8 cellular contexts compared by ENCODE assay signal in the genomic region with DNA sequence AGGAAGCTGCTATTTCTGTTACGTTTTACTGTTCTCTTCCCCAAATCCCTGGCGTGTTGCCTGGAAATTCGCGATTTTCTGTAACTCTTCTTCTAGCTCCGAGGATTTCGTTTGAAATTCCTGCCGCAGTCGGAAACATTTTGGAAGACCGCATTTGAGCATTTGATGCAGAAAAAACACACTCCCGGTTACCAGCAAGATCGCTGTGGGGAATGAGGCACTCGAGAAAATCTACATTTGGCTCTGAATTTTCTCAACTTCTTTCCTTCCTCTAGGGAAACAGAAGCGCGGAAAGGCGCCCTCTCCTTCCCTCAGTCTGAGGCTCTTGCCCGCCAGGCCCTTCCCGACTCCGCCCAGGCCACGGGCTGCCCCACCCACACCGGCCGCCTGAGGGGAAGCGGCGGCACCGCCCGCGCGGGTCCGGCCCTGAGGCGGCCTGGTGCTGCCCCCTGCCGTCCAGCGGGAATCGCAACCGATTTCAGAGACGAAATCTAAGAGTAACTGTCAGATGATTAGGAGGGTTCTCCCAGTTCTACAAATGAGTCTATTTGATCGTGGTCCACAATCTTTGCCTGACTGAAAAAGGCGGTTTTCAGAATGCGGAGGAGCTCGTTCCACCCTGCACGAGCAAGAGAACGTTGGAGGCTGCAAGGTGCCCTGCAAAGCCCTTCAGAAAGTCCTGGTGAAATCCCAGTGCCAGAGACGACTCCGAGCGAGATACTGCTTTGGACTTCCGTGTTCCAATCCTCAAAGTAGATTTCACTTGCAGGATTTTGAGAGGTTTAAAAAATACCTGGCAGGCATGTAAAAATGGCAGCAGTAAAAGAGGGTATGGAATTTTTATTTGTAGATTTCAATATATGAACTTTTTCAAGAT. TPM values are rescaled to one million over a fixed set of nuclear protein-coding genes. Genes with fewer than 3 reads are reported as not detected.
A peak's percentile ranks its signal among the peaks of the same experiment; 100 is the strongest.
DNase-seq lines count a peak whose midpoint lies in the region; ATAC-seq and TF ChIP-seq lines count a peak whose summit lies in the region.

No MANE protein-coding gene starts in this region.

- H3K4me1 ChIP-seq in psoas muscle (peaks cover 2% of the 10 kb centered on the region), urinary bladder (ENCODE audit: insufficient read depth) (no peaks in the 10 kb centered on the region)

- peaks cover 6% of the 10 kb centered on the region for H3K4me1 Mint-ChIP-seq in T-helper 1 cell treated with Interleukin-12 subunit alpha and Interleukin-12 subunit beta and Interleukin-4 antibody, amounts not matched to agents 30 μg/mL and 1 μg/mL, for 36 hours (ENCODE audit: low read depth)

- peaks cover 30% of the 10 kb centered on the region for H3K27me3 Mint-ChIP-seq in T-helper 1 cell treated with Interleukin-12 subunit alpha and Interleukin-12 subunit beta and Interleukin-4 antibody, amounts not matched to agents 30 μg/mL and 1 μg/mL, for 36 hours (ENCODE audit: low read depth)

- DNase-seq in NCI-H1105 (lab: John Stamatoyannopoulos, UW) (peak; percentile 97), amygdala (lab: John Stamatoyannopoulos, UW) (peak in 54 of 56 donors; percentile 34 to 93 (median 77)), left ventricle myocardium superior (peak; percentile 97), psoas muscle (peak; percentile 95 to 96)

- peak overlapping the region; percentile 71 for H3K4me3 ChIP-seq in psoas muscle
- peak overlapping the region; percentile 27 for H3K4me3 ChIP-seq in urinary bladder (ENCODE audit: low read depth, low read length)

- peak overlapping the region; percentile 82 for H3K4me3 Mint-ChIP-seq in T-helper 1 cell treated with Interleukin-12 subunit alpha and Interleukin-12 subunit beta and Interleukin-4 antibody, amounts not matched to agents 30 μg/mL and 1 μg/mL, for 36 hours

- no peaks in the 10 kb centered on the region for H3K9me3 ChIP-seq in psoas muscle

- H3K36me3 ChIP-seq in psoas muscle (ENCODE audit: insufficient read depth in 1 of 2, low read depth in 1 of 2): no peaks in the 10 kb centered on the region
- H3K36me3 ChIP-seq in urinary bladder (ENCODE audit: insufficient read depth): no peaks in the 10 kb centered on the region

- no peak overlapping the region for H3K27ac Mint-ChIP-seq in T-helper 1 cell treated with Interleukin-12 subunit alpha and Interleukin-12 subunit beta and Interleukin-4 antibody, amounts not matched to agents 30 μg/mL and 1 μg/mL, for 36 hours

- ATAC-seq in HG02642 (IDR thresholded peaks at IDR 0.05; ENCODE audit: poor library complexity, unreplicated experiment): peak; percentile 100
- ATAC-seq in left ventricle myocardium superior: peak; percentile 100
- ATAC-seq in psoas muscle: peak; percentile 100

- TF ChIP-seq CTCF in GM12873 (IDR thresholded peaks at IDR 0.05; ENCODE audit: insufficient read depth, low read depth, low read length, missing control alignments): peak; percentile 91
- peak; percentile 93 for TF ChIP-seq CTCF in psoas muscle (IDR thresholded peaks at IDR 0.05)

- H3K27ac ChIP-seq in psoas muscle (peak overlapping the region; percentile 52), urinary bladder (ENCODE audit: low read depth) (no peak overlapping the region)

- no peaks in the 10 kb centered on the region for H3K9me3 Mint-ChIP-seq in T-helper 1 cell treated with Interleukin-12 subunit alpha and Interleukin-12 subunit beta and Interleukin-4 antibody, amounts not matched to agents 30 μg/mL and 1 μg/mL, for 36 hours

- no peaks in the 10 kb centered on the region for H3K36me3 Mint-ChIP-seq in T-helper 1 cell treated with Interleukin-12 subunit alpha and Interleukin-12 subunit beta and Interleukin-4 antibody, amounts not matched to agents 30 μg/mL and 1 μg/mL, for 36 hours (ENCODE audit: low read depth)

- WGBS in psoas muscle, 3 donors: 2% methylated on average over 44 of the region's 44 CpGs
- WGBS in urinary bladder: 4% methylated on average over 44 of the region's 44 CpGs

- peaks cover 0 to 10% (median 0%) of the 10 kb centered on the region in 3 donors for H3K27me3 ChIP-seq in psoas muscle (ENCODE audit: insufficient read depth in 3 of 3, low read length in 2 of 3)

- intact Hi-C loops in left ventricle myocardium superior (cut with micrococcal nuclease): no loop called here
- intact Hi-C loops in psoas muscle (cut with DNase I): loop anchor here (5.0 kb wide), 3 partner anchors 154 to 1134 kb away; no protein-coding TSS in a partner anchor

RNA-seq across cellular contexts. Expression of a gene that starts 18.4 kb away (rescaled TPM):
- total RNA-seq in left ventricle myocardium superior: 16.0 TPM
- 10 to 100 TPM in 3 of 4 donors, 1 to 10 TPM in 1; 7.4 to 15.3 (median 14.3) TPM for total RNA-seq in psoas muscle
- 10 to 100 TPM in 1 of 3 donors, 1 to 10 TPM in 2; 8.3 to 13.1 (median 8.4) TPM for polyA plus RNA-seq in psoas muscle
- 34.0 TPM for total RNA-seq in urinary bladder
- 23.4 TPM for polyA plus RNA-seq in urinary bladder
